ENCODE assay signal across 24 cellular contexts in the genomic region with DNA sequence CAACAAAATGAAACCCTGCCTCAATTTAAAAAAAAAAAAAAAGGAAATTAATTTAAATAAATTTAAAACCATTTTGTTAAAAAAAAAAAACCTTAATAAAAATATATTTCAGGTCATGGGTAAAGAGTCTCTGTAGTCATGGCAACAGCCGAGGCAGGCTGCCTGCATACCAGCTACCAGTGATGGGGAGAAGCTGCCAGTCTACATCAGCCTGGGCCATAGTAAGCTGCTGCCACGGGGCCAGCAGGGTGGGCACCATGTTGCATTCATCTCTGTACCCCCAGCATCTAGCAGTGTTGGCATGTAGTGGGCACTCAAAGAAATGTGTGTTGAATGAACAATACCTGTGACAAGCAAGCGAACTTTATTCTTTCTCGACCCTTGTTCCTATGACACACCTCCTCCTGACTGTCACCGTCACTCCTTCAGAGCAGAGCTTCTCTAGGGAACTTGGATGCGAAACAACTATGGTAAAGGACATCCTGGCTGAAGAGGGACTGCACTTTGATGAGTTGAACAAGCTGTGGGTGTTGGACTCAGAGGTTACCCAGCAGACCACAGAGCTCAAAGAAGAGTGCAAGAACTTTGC.
"Had no signal": no experiment of that assay in that cellular context is flagged by ENCODE, and none has a peak within 500 bp of the region (broad histone marks: within the 10 kb centered on the region; RNA-seq: fewer than 3 reads in every experiment).

No MANE protein-coding gene starts in this region.

- H3K9me3 Mint-ChIP-seq: activated CD4-positive, alpha-beta T cell treated with anti-CD3 and anti-CD28 coated beads, Interleukin-2, amount 10 ng/mL, durations not matched to agents 7 days and 5 days; activated T-cell treated with anti-CD3 and anti-CD28 coated beads, Interleukin-2, amount 50 U/mL, for 72 hours had no signal

- H3K9me3 ChIP-seq: gastroesophageal sphincter, heart right ventricle, mucosa of descending colon, neutrophil, ovary, prostate gland, spleen, tibial nerve had no signal

- H3K36me3 ChIP-seq: ovary, prostate gland had no signal

- H3K27me3 Mint-ChIP-seq: activated CD4-positive, alpha-beta T cell treated with anti-CD3 and anti-CD28 coated beads, Interleukin-2, amount 10 ng/mL, durations not matched to agents 7 days and 5 days; activated CD8-positive, alpha-beta T cell treated with anti-CD3 and anti-CD28 coated beads for 36 hours; activated naive CD8-positive, alpha-beta T cell; T-helper 17 cell had no signal

- H3K27me3 ChIP-seq: gastroesophageal sphincter, heart right ventricle, neutrophil, ovary, spleen, tibial nerve had no signal

- H3K4me1 ChIP-seq: prostate gland had no signal

- H3K4me3 Mint-ChIP-seq: activated CD4-positive, alpha-beta T cell treated with anti-CD3 and anti-CD28 coated beads, Interleukin-2, amount 10 ng/mL, durations not matched to agents 7 days and 5 days; activated CD8-positive, alpha-beta T cell treated with anti-CD3 and anti-CD28 coated beads for 36 hours; activated naive CD8-positive, alpha-beta T cell; activated T-cell treated with anti-CD3 and anti-CD28 coated beads, Interleukin-2, amount 50 U/mL, for 72 hours; nephron; T-helper 17 cell had no signal

- H3K4me3 ChIP-seq: gastroesophageal sphincter, heart right ventricle, lung, mucosa of descending colon, ovary, prostate gland, spleen, tibial nerve had no signal

- H3K27ac Mint-ChIP-seq: activated CD4-positive, alpha-beta T cell treated with anti-CD3 and anti-CD28 coated beads, Interleukin-2, amount 10 ng/mL, durations not matched to agents 7 days and 5 days; activated CD8-positive, alpha-beta T cell treated with anti-CD3 and anti-CD28 coated beads for 36 hours; activated naive CD8-positive, alpha-beta T cell; activated T-cell treated with anti-CD3 and anti-CD28 coated beads, Interleukin-2, amount 50 U/mL, for 72 hours; nephron had no signal

- DNase-seq: activated CD4-positive, alpha-beta T cell treated with anti-CD3 and anti-CD28 coated beads for 1 hour; activated CD4-positive, alpha-beta T cell treated with anti-CD3 and anti-CD28 coated beads, Interleukin-2, amount 10 ng/mL, durations not matched to agents 7 days and 5 days; activated CD8-positive, alpha-beta T cell treated with anti-CD3 and anti-CD28 coated beads for 36 hours; activated naive CD4-positive, alpha-beta T cell treated with Interleukin-2 at 50 U/mL for 16 hours; activated T-cell treated with anti-CD3 and anti-CD28 coated beads, Interleukin-2, amount 50 U/mL, for 72 hours; anterior cingulate cortex; dermis blood vessel endothelial cell; effector CD4-positive, alpha-beta T cell; heart right ventricle; mucosa of descending colon; ovary; spleen; stimulated activated naive CD4-positive, alpha-beta T cell treated with Interleukin-2 at 50 U/mL for 16 hours; T-helper 17 cell; T1000 had no signal

- H3K27ac ChIP-seq: epithelial cell of prostate, gastroesophageal sphincter, heart right ventricle, neutrophil, ovary, prostate gland, spleen, tibial nerve had no signal

- ATAC-seq: activated CD8-positive, alpha-beta T cell treated with anti-CD3 and anti-CD28 coated beads for 36 hours; activated T-cell treated with anti-CD3 and anti-CD28 coated beads, Interleukin-2, amount 50 U/mL, for 72 hours; gastroesophageal sphincter; left lobe of liver; mucosa of descending colon; T-helper 17 cell had no signal
